8 cellular contexts compared by ENCODE assay signal in the genomic region with DNA sequence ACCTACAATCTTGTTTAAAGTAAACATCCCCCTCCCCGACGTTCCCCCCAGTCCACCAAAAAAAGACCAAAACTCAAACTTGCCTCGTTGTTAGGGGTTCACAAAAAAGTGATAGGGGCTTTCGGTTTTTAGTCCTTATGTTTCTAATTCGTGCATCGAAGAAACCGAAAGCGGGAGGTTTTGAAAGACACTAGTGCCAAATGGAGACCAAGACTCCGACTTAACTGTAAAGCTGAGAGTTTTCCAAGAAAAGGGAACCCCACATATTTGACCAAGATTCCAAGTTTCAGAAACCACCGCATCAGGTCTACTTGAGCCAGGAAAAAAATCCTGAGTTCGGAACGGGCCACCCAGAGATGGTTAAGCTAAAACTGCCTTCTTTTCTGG. TPM values are rescaled to one million over a fixed set of nuclear protein-coding genes. Genes with fewer than 3 reads are reported as not detected.
DNase-seq lines count a peak whose midpoint lies in the region; ATAC-seq and TF ChIP-seq lines count a peak whose summit lies in the region.

No MANE protein-coding gene starts in this region.

- H3K9me3 ChIP-seq in prostate gland, result no peaks in the 10 kb centered on the region

- no peak for TF ChIP-seq POLR2A in prostate gland (IDR thresholded peaks at IDR 0.05)

- WGBS in prostate gland, result under 1% methylated on average over 12 of the region's 12 CpGs

- H3K4me3 ChIP-seq in GM08714 (ENCODE audit: low read length) (peak overlapping the region; percentile 87), epithelial cell of proximal tubule (ENCODE audit: low read depth, low read length) (peak overlapping the region; percentile 81), prostate gland (peak overlapping the region; percentile 76 to 82)

- peaks cover 7% of the 10 kb centered on the region for H3K4me1 ChIP-seq in prostate gland (replicated peaks)

- no peaks in the 10 kb centered on the region for H3K36me3 ChIP-seq in prostate gland

- no peaks in the 10 kb centered on the region for H3K27me3 ChIP-seq in prostate gland (replicated peaks; ENCODE audit: insufficient read depth)

- H3K27ac ChIP-seq in prostate gland, result peak overlapping the region; percentile 81 to 82

- TF ChIP-seq CTCF in epithelial cell of proximal tubule (conservative IDR thresholded peaks at IDR 0.05; ENCODE audit: low read depth, low read length) (no peak), prostate gland (IDR thresholded peaks at IDR 0.05) (no peak)

- DNase-seq in RPMI7951 (ENCODE audit: low read depth) (peak; percentile 36), epithelial cell of proximal tubule (ENCODE audit: low read depth) (no peak), prostate gland (ENCODE audit: low spot score) (no peak), globus pallidus (ENCODE audit: low spot score) (no peak), cerebellar nuclear complex (lab: John Stamatoyannopoulos, UW) (no peak)

- ATAC-seq in GM19324 (IDR thresholded peaks at IDR 0.05; ENCODE audit: low FRiP score, unreplicated experiment), result no peak
- no peak for ATAC-seq in GM19467 (IDR thresholded peaks at IDR 0.05; ENCODE audit: unreplicated experiment)

- intact Hi-C loops in prostate gland (cut with DNase I), result no loop called here

RNA-seq across cellular contexts. Expression of a gene that starts 0.5 kb away (rescaled TPM):
- total RNA-seq in RPMI7951 (2014; rRNA removed; shearing (Covaris generic)), result 428 and 438 TPM in 2 replicates
- 135 and 162 TPM in 2 replicates for total RNA-seq in epithelial cell of proximal tubule
- total RNA-seq in prostate gland, result 10 to 100 TPM; 56.2 to 79.1 TPM

RNA-seq across cellular contexts. Expression of a gene that starts 0.7 kb away (rescaled TPM):
- total RNA-seq in RPMI7951 (2014; rRNA removed; shearing (Covaris generic)), result 85.3 and 88.1 TPM in 2 replicates
- total RNA-seq in epithelial cell of proximal tubule, result 91.7 and 97.2 TPM in 2 replicates
- 10 to 100 TPM; 48.3 to 65.7 TPM for total RNA-seq in prostate gland

RNA-seq across cellular contexts. Expression of a gene that starts 19.6 kb away (rescaled TPM):
- 6.1 and 18.7 TPM in 2 replicates for total RNA-seq in RPMI7951 (2014; rRNA removed; shearing (Covaris generic))
- total RNA-seq in epithelial cell of proximal tubule, result 4.8 and 9.2 TPM in 2 replicates
- total RNA-seq in prostate gland, result 10 to 100 TPM in 1 of 2 donors, 1 to 10 TPM in 1; 7.5 to 20.8 TPM
